1 cellular context compared by ENCODE assay signal in genomic region chr2:9753276-9753600, GRCh38.
TF ChIP-seq lines count a peak whose summit lies in the region.

No MANE protein-coding gene starts in this region.

TF ChIP-seq in K562, 482 proteins besides CTCF, POLR2A, EP300 and RAD21 (continued from another document and continues in another):
- TF ChIP-seq AFF1 (IDR thresholded peaks at IDR 0.05; ENCODE audit: low read depth in 1 of 2, partially characterized antibody in 2 of 2) (peak in 1 of 2 experiments; percentile 60), ZEB2 (IDR thresholded peaks at IDR 0.05) (no peak), L3MBTL2 (IDR thresholded peaks at IDR 0.05) (peak; percentile 85), TFE3 (CRISPR knock-in tag; IDR thresholded peaks at IDR 0.05) (no peak), VEZF1 (CRISPR knock-in tag; IDR thresholded peaks at IDR 0.05) (no peak), TCF15 (CRISPR knock-in tag; IDR thresholded peaks at IDR 0.05) (no peak), CREB1 (IDR thresholded peaks at IDR 0.05) (no peak), CREB1 (CRISPR knock-in tag; IDR thresholded peaks at IDR 0.05) (no peak), CHD2 (IDR thresholded peaks at IDR 0.05; ENCODE audit: low read depth, low read length) (no peak), CUX1 (CRISPR knock-in tag; IDR thresholded peaks at IDR 0.05) (no peak), COPS2 (conservative IDR thresholded peaks at IDR 0.05) (no peak), FOXP4 (CRISPR knock-in tag; IDR thresholded peaks at IDR 0.05; ENCODE audit: borderline replicate concordance) (0 out of 2 replicates have a peak, but pooled peaks have one; percentile 46), PCBP2 (IDR thresholded peaks at IDR 0.05; ENCODE audit: low read depth, low read length, poor library complexity, severe bottlenecking) (no peak), ZNF384 (IDR thresholded peaks at IDR 0.05; ENCODE audit: low read depth, low read length) (no peak), IFI16 (CRISPR knock-in tag; IDR thresholded peaks at IDR 0.05) (no peak), CBX5 (IDR thresholded peaks at IDR 0.05; ENCODE audit: borderline replicate concordance, low read depth) (no peak), IRF2 (CRISPR knock-in tag; IDR thresholded peaks at IDR 0.05) (no peak), PHF8 (IDR thresholded peaks at IDR 0.05; ENCODE audit: borderline replicate concordance, low read length) (no peak), ZNF512 (tag; IDR thresholded peaks at IDR 0.05) (no peak), ZNF644 (tag; IDR thresholded peaks at IDR 0.05; ENCODE audit: low read depth) (no peak), ZNF696 (CRISPR knock-in tag; conservative IDR thresholded peaks at IDR 0.05) (no peak), E2F5 (CRISPR knock-in tag; IDR thresholded peaks at IDR 0.05) (0 out of 2 replicates have a peak, but pooled peaks have one; percentile 75), NR2C2 (CRISPR knock-in tag; IDR thresholded peaks at IDR 0.05) (0 out of 2 replicates have a peak, but pooled peaks have one; percentile 23), NR2C2 (tag; IDR thresholded peaks at IDR 0.05) (0 out of 2 replicates have a peak, but pooled peaks have one; percentile 17), SMC3 (conservative IDR thresholded peaks at IDR 0.05; ENCODE audit: insufficient read depth, low read depth, low read length) (no peak), CEBPG (CRISPR knock-in tag; IDR thresholded peaks at IDR 0.05) (no peak), CEBPG (tag; conservative IDR thresholded peaks at IDR 0.05 in 1 of 2, IDR thresholded peaks at IDR 0.05 in 1 of 2) (no peak), CXXC5 (CRISPR knock-in tag; IDR thresholded peaks at IDR 0.05) (peak; percentile 58), MXI1 (IDR thresholded peaks at IDR 0.05; ENCODE audit: low read depth, low read length) (no peak), NR2C1 (IDR thresholded peaks at IDR 0.05) (no peak), NR2C1 (tag; IDR thresholded peaks at IDR 0.05) (no peak), EZH2 (IDR thresholded peaks at IDR 0.05; ENCODE audit: borderline replicate concordance, low read depth, low read length) (no peak), ZNF212 (CRISPR knock-in tag; IDR thresholded peaks at IDR 0.05) (no peak), GMEB1 (CRISPR knock-in tag; IDR thresholded peaks at IDR 0.05) (no peak), WHSC1 (IDR thresholded peaks at IDR 0.05; ENCODE audit: low read length) (no peak), ZNF551 (CRISPR knock-in tag; IDR thresholded peaks at IDR 0.05) (no peak), MTA3 (IDR thresholded peaks at IDR 0.05; ENCODE audit: borderline replicate concordance) (peak; percentile 36; the same call in 1 of the 2 replicates), HLTF (IDR thresholded peaks at IDR 0.05) (no peak)
